19 cellular contexts compared by ENCODE assay signal in genomic region chr4:184831153-184831552, GRCh38.
"Had no signal": no experiment of that assay in that cellular context is flagged by ENCODE, and none has a peak within 500 bp of the region (broad histone marks: within the 10 kb centered on the region; RNA-seq: fewer than 3 reads in every experiment).

No MANE protein-coding gene starts in this region.

- ATAC-seq: heart right ventricle; left lobe of liver; mucosa of descending colon; naive thymus-derived CD8-positive, alpha-beta T cell; sciatic nerve; stimulated activated memory B cell treated with anti-CD40 and anti-IgM and Interleukin-4, amounts not matched to agents 10 μg/mL and 1 μg/mL and 100 μg/mL, for 72 hours had no signal

- H3K4me3 ChIP-seq: dorsolateral prefrontal cortex, heart right ventricle, mucosa of descending colon, spleen, tibial artery, upper lobe of left lung, uterus had no signal

- DNase-seq: cortex of kidney; dorsolateral prefrontal cortex; effector CD8-positive, alpha-beta T cell; heart right ventricle; hypothalamus; mucosa of descending colon; naive thymus-derived CD8-positive, alpha-beta T cell; spleen; stimulated activated CD4-positive, alpha-beta T cell treated with anti-CD3 and anti-CD28 coated beads, Interleukin-15, amount 100 ng/mL, for 24 hours; stimulated activated CD4-positive, alpha-beta T cell treated with anti-CD3 and anti-CD28 coated beads, Interleukin-1b, Interleukin-23, amount 100 ng/mL, for 48 hours; stimulated activated CD4-positive, alpha-beta T cell treated with anti-CD3 and anti-CD28 coated beads, Interleukin-4, amount 100 ng/mL, for 24 hours; tibial artery; upper lobe of left lung; uterus had no signal

- FAIRE-seq: frontal cortex, islet of Langerhans had no signal
